Comparison of ENCODE assay signal across 1 cellular context in genomic region chr9:4792572-4793411, GRCh38.
TF ChIP-seq lines count a peak whose summit lies in the region.

TSS of gene RCL1 (plus strand) at chr9:4792944. CDS start at chr9:4793092, 148 bp downstream.

TF ChIP-seq in K562, 482 proteins besides CTCF, POLR2A, EP300 and RAD21 (continued from another document and continues in another):
- no peak for TF ChIP-seq TCF15 (CRISPR knock-in tag; IDR thresholded peaks at IDR 0.05)
- peak; percentile 39; the same call in 1 of the 2 replicates for TF ChIP-seq TOE1 (IDR thresholded peaks at IDR 0.05; ENCODE audit: borderline replicate concordance)
- no peak for TF ChIP-seq TOE1 (CRISPR knock-in tag; IDR thresholded peaks at IDR 0.05; ENCODE audit: borderline replicate concordance, low read depth)
- TF ChIP-seq TAL1 (IDR thresholded peaks at IDR 0.05): no peak
- peak; percentile 93 for TF ChIP-seq MXD1 (CRISPR knock-in tag; IDR thresholded peaks at IDR 0.05; ENCODE audit: borderline replicate concordance, poor library complexity, severe bottlenecking)
- TF ChIP-seq NR0B1 (IDR thresholded peaks at IDR 0.05; ENCODE audit: partially characterized antibody): no peak
- TF ChIP-seq ARID3B (CRISPR knock-in tag; IDR thresholded peaks at IDR 0.05; ENCODE audit: borderline replicate concordance): no peak
- no peak for TF ChIP-seq TRIM28 (IDR thresholded peaks at IDR 0.05)
- TF ChIP-seq SMARCE1 (IDR thresholded peaks at IDR 0.05): no peak; the same call in 1 of the 2 replicates
- no peak for TF ChIP-seq POLR2AphosphoS5 (IDR thresholded peaks at IDR 0.05; ENCODE audit: control insufficient read depth, insufficient read depth, low read depth, low read length)
- TF ChIP-seq FOXA3 (CRISPR knock-in tag; conservative IDR thresholded peaks at IDR 0.05 in 1 of 2, IDR thresholded peaks at IDR 0.05 in 1 of 2): no peak
- TF ChIP-seq BRF2 (IDR thresholded peaks at IDR 0.05; ENCODE audit: borderline replicate concordance, insufficient read depth, insufficient read length): no peak
- TF ChIP-seq ATF1 (CRISPR knock-in tag; IDR thresholded peaks at IDR 0.05): no peak
- TF ChIP-seq ATF1 (tag; IDR thresholded peaks at IDR 0.05): no peak; the same call in 1 of the 2 replicates
- no peak for TF ChIP-seq MYNN (IDR thresholded peaks at IDR 0.05)
- no peak for TF ChIP-seq MYNN (CRISPR knock-in tag; IDR thresholded peaks at IDR 0.05)
- 0 out of 2 replicates have a peak, but pooled peaks have one; percentile 38 for TF ChIP-seq RBM14 (IDR thresholded peaks at IDR 0.05; ENCODE audit: borderline replicate concordance, insufficient read depth, low read depth, low read length)
- no peak for TF ChIP-seq CHCHD3 (CRISPR knock-in tag; IDR thresholded peaks at IDR 0.05)
- no peak for TF ChIP-seq PCBP2 (IDR thresholded peaks at IDR 0.05; ENCODE audit: low read depth, low read length, poor library complexity, severe bottlenecking)
- no peak for TF ChIP-seq ZNF780A (CRISPR knock-in tag; IDR thresholded peaks at IDR 0.05)
- no peak for TF ChIP-seq XRCC4 (IDR thresholded peaks at IDR 0.05; ENCODE audit: extremely low read depth, insufficient read depth, insufficient read length)
- TF ChIP-seq HDAC8 (tag; IDR thresholded peaks at IDR 0.05): no peak
- no peak for TF ChIP-seq ZNF431 (CRISPR knock-in tag; IDR thresholded peaks at IDR 0.05)
- no peak for TF ChIP-seq HSF4 (CRISPR knock-in tag; IDR thresholded peaks at IDR 0.05; ENCODE audit: borderline replicate concordance)
- peak; percentile 67 for TF ChIP-seq SP2 (IDR thresholded peaks at IDR 0.05; ENCODE audit: extremely low read depth, low read depth, low read length, poor library complexity, severe bottlenecking)
- peak; percentile 90 for TF ChIP-seq FOS (IDR thresholded peaks at IDR 0.05; ENCODE audit: extremely low read depth, insufficient read length)
- TF ChIP-seq SRSF9 (IDR thresholded peaks at IDR 0.05; ENCODE audit: borderline replicate concordance, low read depth, low read length): no peak
- no peak for TF ChIP-seq ZNF354B (CRISPR knock-in tag; IDR thresholded peaks at IDR 0.05)
- TF ChIP-seq LCOR (CRISPR knock-in tag; IDR thresholded peaks at IDR 0.05): no peak
- no peak for TF ChIP-seq PRPF4 (IDR thresholded peaks at IDR 0.05; ENCODE audit: insufficient read depth, low read depth, low read length, poor library complexity, severe bottlenecking)
- peak; percentile 25; the same call in 1 of the 2 replicates for TF ChIP-seq MITF (IDR thresholded peaks at IDR 0.05)
- no peak for TF ChIP-seq ARID1B (IDR thresholded peaks at IDR 0.05)
- 0 out of 4 replicates have a peak, but pooled peaks of 1 of the 2 experiments have one; percentile 59 for TF ChIP-seq TEAD1 (CRISPR knock-in tag; IDR thresholded peaks at IDR 0.05)
- no peak for TF ChIP-seq ZNF280B (CRISPR knock-in tag; IDR thresholded peaks at IDR 0.05)
- peak; percentile 83; the same call in 1 of the 2 replicates for TF ChIP-seq MXI1 (IDR thresholded peaks at IDR 0.05; ENCODE audit: low read depth, low read length)
- peak; percentile 45; the same call in 1 of the 2 replicates for TF ChIP-seq CTBP1 (IDR thresholded peaks at IDR 0.05; ENCODE audit: borderline replicate concordance)
- peak; percentile 94 for TF ChIP-seq SMAD4 (CRISPR knock-in tag; conservative IDR thresholded peaks at IDR 0.05)
- no peak for TF ChIP-seq POU5F1 (IDR thresholded peaks at IDR 0.05; ENCODE audit: borderline replicate concordance, low read depth, low read length, partially characterized antibody)
- TF ChIP-seq MCM7 (IDR thresholded peaks at IDR 0.05): no peak
- TF ChIP-seq C11orf30 (IDR thresholded peaks at IDR 0.05; ENCODE audit: low read depth): no peak
- TF ChIP-seq ZBTB33 (CRISPR knock-in tag; IDR thresholded peaks at IDR 0.05): no peak
- TF ChIP-seq ZHX1 (conservative IDR thresholded peaks at IDR 0.05; ENCODE audit: low read length): no peak
- TF ChIP-seq NBN (IDR thresholded peaks at IDR 0.05; ENCODE audit: low read depth): 0 out of 2 replicates have a peak, but pooled peaks have one; percentile 35
- peak; percentile 91 for TF ChIP-seq NR2C1 (IDR thresholded peaks at IDR 0.05)
- peak; percentile 91 for TF ChIP-seq NR2C1 (tag; IDR thresholded peaks at IDR 0.05)
- no peak for TF ChIP-seq E4F1 (CRISPR knock-in tag; IDR thresholded peaks at IDR 0.05; ENCODE audit: borderline replicate concordance)
- 0 out of 2 replicates have a peak, but pooled peaks have one; percentile 63 for TF ChIP-seq ZBTB7A (IDR thresholded peaks at IDR 0.05; ENCODE audit: borderline replicate concordance, control insufficient read depth, low read depth, low read length)
